In genomic region chr2:33116799-33117198, GRCh38 we compare ENCODE assay signal across 20 cellular contexts.
"Had no signal": no experiment of that assay in that cellular context is flagged by ENCODE, and none has a peak within 500 bp of the region (broad histone marks: within the 10 kb centered on the region; RNA-seq: fewer than 3 reads in every experiment).

No MANE protein-coding gene starts in this region.

- H3K27ac ChIP-seq: body of pancreas, colonic mucosa, foreskin keratinocyte, left ventricle myocardium inferior, ovary, right lobe of liver, testis had no signal

- H3K27me3 ChIP-seq: body of pancreas, colonic mucosa, foreskin keratinocyte, ovary, right lobe of liver, testis had no signal

- H3K36me3 ChIP-seq: colonic mucosa, left ventricle myocardium inferior, ovary, right lobe of liver had no signal

- H3K9me3 ChIP-seq: body of pancreas, colonic mucosa, left ventricle myocardium inferior, ovary, right lobe of liver, testis had no signal

- H3K4me1 ChIP-seq: body of pancreas, colonic mucosa, left ventricle myocardium inferior, right lobe of liver, testis had no signal

- ATAC-seq: activated CD4-positive, CD25-positive, alpha-beta regulatory T cell treated with anti-CD3 and anti-CD28 coated beads, Interleukin-2, amount 50 U/mL, for 24 hours; activated CD8-positive, alpha-beta T cell treated with anti-CD3 and anti-CD28 coated beads, Interleukin-2, amount 10 ng/mL, durations not matched to agents 7 days and 5 days; body of pancreas; foreskin keratinocyte; naive thymus-derived CD4-positive, alpha-beta T cell; right lobe of liver; stimulated activated effector memory CD8-positive, alpha-beta T cell treated with anti-CD3 and anti-CD28 coated beads, Interleukin-12 subunit alpha, Interleukin-12 subunit beta, amount 100 ng/mL, for 72 hours had no signal

- H3K4me3 ChIP-seq: body of pancreas, colonic mucosa, left ventricle myocardium inferior, ovary, right lobe of liver, testis had no signal

- DNase-seq: activated CD4-positive, alpha-beta T cell treated with anti-CD3 and anti-CD28 coated beads, Interleukin-2, amount 10 ng/mL, durations not matched to agents 7 days and 5 days; activated CD8-positive, alpha-beta T cell treated with anti-CD3 and anti-CD28 coated beads, Interleukin-2, amount 10 ng/mL, durations not matched to agents 7 days and 5 days; activated naive CD4-positive, alpha-beta T cell treated with anti-CD3 and anti-CD28 coated beads for 36 hours; activated T-cell treated with anti-CD3 and anti-CD28 coated beads, Interleukin-2, amount 50 U/mL, for 24 hours; body of pancreas; central memory CD4-positive, alpha-beta T cell; colonic mucosa; foreskin keratinocyte; hypothalamus; kidney; left ventricle myocardium inferior; naive thymus-derived CD4-positive, alpha-beta T cell; ovary; right lobe of liver; small intestine; stimulated activated CD4-positive, alpha-beta T cell treated with anti-CD3 and anti-CD28 coated beads, Interleukin-4, amount 100 ng/mL, for 1 hour; T1000; testis had no signal
